Comparison of ENCODE assay signal across 8 cellular contexts in the genomic region with DNA sequence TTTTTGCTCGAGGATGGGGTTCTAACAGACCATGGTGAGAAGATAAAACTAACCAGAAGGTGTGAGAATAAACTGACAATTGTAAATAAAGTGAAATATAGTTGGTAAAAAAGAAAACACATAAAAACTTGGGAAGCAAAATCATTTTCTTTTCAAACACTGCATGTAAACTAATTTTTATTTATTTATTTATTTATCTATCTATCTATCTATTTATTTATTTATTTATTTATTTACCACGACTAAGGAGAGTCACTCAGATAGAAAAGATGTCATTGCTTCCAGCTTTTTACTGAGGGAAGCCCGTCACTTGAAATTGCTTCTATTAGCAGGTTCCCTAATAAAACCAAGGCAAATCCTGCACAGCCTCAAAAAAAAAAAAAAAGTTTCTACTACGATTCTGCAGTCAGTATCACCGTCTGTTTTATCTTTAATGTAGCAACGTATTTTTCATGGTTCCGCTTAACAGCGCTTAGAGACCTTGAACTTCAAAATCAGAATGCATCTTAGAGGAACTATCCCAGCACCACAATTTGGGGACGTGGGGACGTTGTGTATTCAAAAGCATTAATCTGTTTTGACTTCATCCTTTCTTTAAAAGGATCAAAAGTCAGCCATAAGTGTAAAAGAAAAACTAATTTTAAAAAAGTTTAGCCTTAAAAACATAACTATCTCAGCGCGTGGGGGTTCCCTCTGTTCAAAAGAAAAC. TPM values are rescaled to one million over a fixed set of nuclear protein-coding genes. Genes with fewer than 3 reads are reported as not detected.
DNase-seq lines count a peak whose midpoint lies in the region; ATAC-seq and TF ChIP-seq lines count a peak whose summit lies in the region.

No MANE protein-coding gene starts in this region.

- H3K4me1 ChIP-seq in right cardiac atrium (ENCODE audit: control insufficient read depth, insufficient read depth, low read length) (no peaks in the 10 kb centered on the region), smooth muscle cell (ENCODE audit: low read depth) (peaks cover 4% of the 10 kb centered on the region)

- H3K36me3 Mint-ChIP-seq in activated CD8-positive, alpha-beta T cell treated with anti-CD3 and anti-CD28 coated beads for 36 hours (ENCODE audit: low read depth): peaks cover 6% of the 10 kb centered on the region

- peak overlapping the region; percentile 86 for H3K4me2 ChIP-seq in smooth muscle cell

- peak overlapping the region; percentile 95 for H2AFZ ChIP-seq in smooth muscle cell (ENCODE audit: low read depth)

- H3K4me1 Mint-ChIP-seq in activated CD8-positive, alpha-beta T cell treated with anti-CD3 and anti-CD28 coated beads for 36 hours (ENCODE audit: low read depth): peaks cover 41% of the 10 kb centered on the region

- POLR2A ChIA-PET in activated CD8-positive, alpha-beta T cell treated with anti-CD3 and anti-CD28 coated beads for 36 hours (lab: Charles Lee): no interaction called here

- H3K27ac ChIP-seq in 22Rv1: peak overlapping the region; percentile 62; the same call in 1 of the 2 replicates
- H3K27ac ChIP-seq in right cardiac atrium (ENCODE audit: low read length): no peak overlapping the region
- no peak overlapping the region for H3K27ac ChIP-seq in smooth muscle cell (ENCODE audit: low read depth)

- no peaks in the 10 kb centered on the region for H3K9me3 Mint-ChIP-seq in activated CD8-positive, alpha-beta T cell treated with anti-CD3 and anti-CD28 coated beads for 36 hours

- no peaks in the 10 kb centered on the region for H3K36me3 ChIP-seq in H7 (replicated peaks; ENCODE audit: control insufficient read depth, insufficient read depth, low read length)
- no peaks in the 10 kb centered on the region for H3K36me3 ChIP-seq in smooth muscle cell (ENCODE audit: low read depth)

- TF ChIP-seq CTCF in 22Rv1 (IDR thresholded peaks at IDR 0.05) (no peak), smooth muscle cell (IDR thresholded peaks at IDR 0.05; ENCODE audit: borderline replicate concordance, insufficient read depth, poor library complexity, severe bottlenecking) (no peak)
- no peak for TF ChIP-seq CTCF in activated CD8-positive, alpha-beta T cell treated with anti-CD3 and anti-CD28 coated beads for 36 hours (IDR thresholded peaks at IDR 0.05)

- no peaks in the 10 kb centered on the region for H3K79me2 ChIP-seq in smooth muscle cell (ENCODE audit: low read depth)

- H3K27me3 Mint-ChIP-seq in activated CD8-positive, alpha-beta T cell treated with anti-CD3 and anti-CD28 coated beads for 36 hours: peaks cover 13% of the 10 kb centered on the region

- peak overlapping the region; percentile 90 for H3K4me3 Mint-ChIP-seq in activated CD8-positive, alpha-beta T cell treated with anti-CD3 and anti-CD28 coated beads for 36 hours

- peak overlapping the region; percentile 98 for H3K27ac Mint-ChIP-seq in activated CD8-positive, alpha-beta T cell treated with anti-CD3 and anti-CD28 coated beads for 36 hours

- H4K20me1 ChIP-seq in smooth muscle cell (ENCODE audit: low read depth): no peaks in the 10 kb centered on the region

- WGBS in right cardiac atrium: 17% methylated on average over 12 of the region's 12 CpGs
- 16% methylated on average over 12 of the region's 12 CpGs for WGBS in smooth muscle cell (ENCODE audit: low lambda C conversion rate)

- intact Hi-C loops in activated CD8-positive, alpha-beta T cell treated with anti-CD3 and anti-CD28 coated beads for 36 hours (cut with micrococcal nuclease): loop anchor here (5.0 to 10.0 kb wide), 3 partner anchors 66 to 734 kb away; partner anchors contain the start of gene COMMD3
- intact Hi-C loops in right cardiac atrium (cut with DNase I): loop anchor here in 3 of 4 donors (5.0 to 10.0 kb wide), 3 partner anchors 64 to 734 kb away; partner anchors contain the start of gene COMMD3 (in 3 of the 3)

- H3K9ac ChIP-seq in smooth muscle cell (ENCODE audit: low read depth): no peak overlapping the region

- H3K9me3 ChIP-seq in right cardiac atrium (ENCODE audit: control insufficient read depth, low read length) (no peaks in the 10 kb centered on the region), smooth muscle cell (replicated peaks; ENCODE audit: low read depth) (no peaks in the 10 kb centered on the region)

- ATAC-seq in activated CD8-positive, alpha-beta T cell treated with anti-CD3 and anti-CD28 coated beads for 36 hours: no peak
- ATAC-seq in right cardiac atrium: no peak
- ATAC-seq in HG03460 (IDR thresholded peaks at IDR 0.05; ENCODE audit: unreplicated experiment): no peak

- DNase-seq in H7 (no peak), right cardiac atrium (no peak), smooth muscle cell (lab: John Stamatoyannopoulos, UW; ENCODE audit: unreplicated experiment) (no peak), GM19240 (ENCODE audit: insufficient read length, low spot score) (no peak), SIG-M5 treated with dmso at 0.1 percent for 504 hours (lab: John Stamatoyannopoulos, UW; ENCODE audit: unreplicated experiment) (no peak)
- DNase-seq in activated CD8-positive, alpha-beta T cell treated with anti-CD3 and anti-CD28 coated beads for 36 hours: no peak

- CTCF ChIA-PET in activated CD8-positive, alpha-beta T cell treated with anti-CD3 and anti-CD28 coated beads for 36 hours (lab: Charles Lee): no interaction called here

- H3F3A ChIP-seq in smooth muscle cell (ENCODE audit: low read depth): no peaks in the 10 kb centered on the region

- H3K27me3 ChIP-seq in H7 (ENCODE audit: control insufficient read depth, insufficient read depth, low read length): peaks cover 69% of the 10 kb centered on the region
- no peaks in the 10 kb centered on the region for H3K27me3 ChIP-seq in right cardiac atrium (ENCODE audit: control insufficient read depth, insufficient read depth)
- H3K27me3 ChIP-seq in smooth muscle cell (ENCODE audit: low read depth): peaks cover 61% of the 10 kb centered on the region

- H3K4me3 ChIP-seq in H7 (ENCODE audit: insufficient read depth, low read depth, low read length) (peak overlapping the region; percentile 43; the same call in 1 of the 2 replicates), right cardiac atrium (ENCODE audit: low read length) (peak overlapping the region; percentile 87), smooth muscle cell (peak overlapping the region; percentile 61)

RNA-seq across cellular contexts. Expression of gene EBLN1, which starts 33.2 kb away (rescaled TPM):
- total RNA-seq in H7 (2014; rRNA removed; shearing (Covaris generic)): not detected in 2 replicates
- not detected for total RNA-seq in activated CD8-positive, alpha-beta T cell treated with anti-CD3 and anti-CD28 coated beads for 36 hours
- not detected for total RNA-seq in right cardiac atrium
- polyA plus RNA-seq in right cardiac atrium: not detected
- total RNA-seq in smooth muscle cell: not detected in 2 replicates
- not detected in 2 replicates for polyA plus RNA-seq in smooth muscle cell
